8 cellular contexts compared by ENCODE assay signal in genomic region chr11:128802358-128802981, GRCh38.
DNase-seq lines count a peak whose midpoint lies in the region; ATAC-seq lines count a peak whose summit lies in the region.

No MANE protein-coding gene starts in this region.

- DNase-seq in DMS153 treated with DMSO at 0.1 percent for 48 hours (lab: John Stamatoyannopoulos, UW; ENCODE audit: unreplicated experiment) (peak; percentile 26), amniotic epithelial cell (ENCODE audit: low read depth) (peak; percentile 35), lung microvascular endothelial cell (ENCODE audit: low read depth in 2 of 2) (peak; percentile 37 to 61), KBM-7 (no peak), UCSD-AML1 (lab: John Stamatoyannopoulos, UW; ENCODE audit: unreplicated experiment) (no peak)
- no peak for DNase-seq in stimulated activated CD4-positive, alpha-beta T cell treated with anti-CD3 and anti-CD28 coated beads, Interleukin-4, amount 100 ng/mL, for 24 hours

- in situ Hi-C loops in KBM-7 (cut with MboI; ENCODE audit: low pct_unique_long_range_greater_than_20kb, low sequenced_read_pairs) = no loop called here

- peak; percentile 83 for ATAC-seq in HG02885 (IDR thresholded peaks at IDR 0.05; ENCODE audit: poor library complexity, unreplicated experiment)
- ATAC-seq in GM18498 (IDR thresholded peaks at IDR 0.05; ENCODE audit: unreplicated experiment) = no peak

Comparison
In these comparisons a context has a peak if more than half of its experiments do, and no peak if none do; other contexts are left out.
1. DNase-seq: peak in DMS153 treated with DMSO at 0.1 percent for 48 hours (single experiment), amniotic epithelial cell (single experiment) and lung microvascular endothelial cell (2 of 2); none in KBM-7 (single experiment), stimulated activated CD4-positive, alpha-beta T cell treated with anti-CD3 and anti-CD28 coated beads, Interleukin-4, amount 100 ng/mL, for 24 hours (single experiment) and UCSD-AML1 (single experiment).